ENCODE assay signal across 8 cellular contexts in genomic region chr14:73374218-73374617, GRCh38.
"Had no signal": no experiment of that assay in that cellular context is flagged by ENCODE, and none has a peak within 500 bp of the region (broad histone marks: within the 10 kb centered on the region; RNA-seq: fewer than 3 reads in every experiment).

No MANE protein-coding gene starts in this region.

- H3K27ac Mint-ChIP-seq: GM23338, HFFc6 had no signal

- ATAC-seq: GM23338, HCT116 had no signal

- H3K4me1 Mint-ChIP-seq: GM23338 had no signal

- H3K4me3 Mint-ChIP-seq: GM23338, H9, HFFc6 had no signal

- DNase-seq: GM23248, GOT3, H7, H9, HCEC 1CT, HFFc6 had no signal

- H3K9me3 Mint-ChIP-seq: GM23338, H9, HFFc6 had no signal
